In the genomic region with DNA sequence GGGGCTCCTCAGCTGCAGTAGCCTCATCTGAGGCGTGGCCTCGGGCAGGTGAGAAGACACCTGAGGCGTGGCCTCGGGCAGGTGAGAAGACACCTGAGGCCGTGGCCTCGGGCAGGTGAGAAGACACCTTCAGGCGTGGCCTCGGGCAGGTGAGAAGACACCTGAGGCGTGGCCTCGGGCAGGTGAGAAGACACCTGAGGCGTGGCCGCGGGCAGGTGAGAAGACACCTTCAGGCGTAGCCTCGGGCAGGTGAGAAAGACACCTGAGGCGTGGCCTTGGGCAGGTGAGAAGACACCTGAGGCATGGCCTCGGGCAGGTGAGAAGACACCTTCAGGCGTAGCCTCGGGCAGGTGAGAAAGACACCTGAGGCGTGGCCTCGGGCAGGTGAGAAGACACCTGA, we compare ENCODE assay signal across 2 cellular contexts. TPM values are rescaled to one million over a fixed set of nuclear protein-coding genes. Genes with fewer than 3 reads are reported as not detected.
"Had no signal": no experiment of that assay in that cellular context is flagged by ENCODE, and none has a peak within 500 bp of the region (broad histone marks: within the 10 kb centered on the region; RNA-seq: fewer than 3 reads in every experiment).

No MANE protein-coding gene starts in this region.

RNA-seq across cellular contexts. Expression of a gene that starts 4.0 kb away (rescaled TPM):
- total RNA-seq: G401, GM12878 had no signal
- polyA plus RNA-seq: GM12878 had no signal
